ENCODE assay signal across 33 cellular contexts in genomic region chr6:50443144-50443543, GRCh38.
"Had no signal": no experiment of that assay in that cellular context is flagged by ENCODE, and none has a peak within 500 bp of the region (broad histone marks: within the 10 kb centered on the region; RNA-seq: fewer than 3 reads in every experiment).

No MANE protein-coding gene starts in this region.

- H3K9me3 ChIP-seq: adrenal gland, ascending aorta, body of pancreas, breast epithelium had no signal

- FAIRE-seq: astrocyte, bronchial epithelial cell had no signal

- ATAC-seq: activated naive CD4-positive, alpha-beta T cell treated with anti-CD3 and anti-CD28 coated beads, Interleukin-2, amount 50 U/mL, for 72 hours; activated naive CD8-positive, alpha-beta T cell treated with anti-CD3 and anti-CD28 coated beads, Interleukin-2, amount 50 U/mL, for 24 hours; activated T-cell treated with anti-CD3 and anti-CD28 coated beads, Interleukin-2, amount 50 U/mL, for 4 hours; activated T-cell treated with anti-CD3 and anti-CD28 coated beads, Interleukin-2, amount 50 U/mL, for 72 hours; activated T-helper 17 cell treated with anti-CD3 and anti-CD28 coated beads, Interleukin-2, amount 50 U/mL, for 72 hours; body of pancreas had no signal

- H3K4me3 ChIP-seq: adrenal gland, ascending aorta, body of pancreas, breast epithelium, cardiac muscle cell had no signal

- H3K4me1 ChIP-seq: adrenal gland, ascending aorta, body of pancreas, breast epithelium had no signal

- H3K27ac ChIP-seq: adrenal gland, ascending aorta, body of pancreas, brain microvascular endothelial cell, breast epithelium, cardiac muscle cell had no signal

- H3K36me3 ChIP-seq: adrenal gland, ascending aorta, brain microvascular endothelial cell, breast epithelium, cardiac muscle cell had no signal

- H3K27me3 ChIP-seq: adrenal gland, ascending aorta, body of pancreas, brain microvascular endothelial cell, breast epithelium, cardiac muscle cell had no signal

- DNase-seq: activated effector memory CD4-positive, alpha-beta T cell treated with anti-CD3 and anti-CD28 coated beads, Interleukin-2, amount 50 U/mL, for 16 hours; activated effector memory CD4-positive, alpha-beta T cell treated with Interleukin-2 at 50 U/mL for 16 hours; activated gamma-delta T cell; activated gamma-delta T cell treated with Interleukin-2 at 50 U/mL for 16 hours; activated naive CD4-positive, alpha-beta T cell; activated naive CD4-positive, alpha-beta T cell treated with anti-CD3 and anti-CD28 coated beads for 36 hours; activated naive CD4-positive, alpha-beta T cell treated with anti-CD3 and anti-CD28 coated beads, Interleukin-2, amount 10 ng/mL, durations not matched to agents 7 days and 5 days; activated naive CD4-positive, alpha-beta T cell treated with anti-CD3 and anti-CD28 coated beads, Interleukin-2, amount 50 U/mL, for 16 hours; activated naive CD4-positive, alpha-beta T cell treated with Interleukin-2 at 50 U/mL for 16 hours; activated naive CD8-positive, alpha-beta T cell treated with anti-CD3 and anti-CD28 coated beads for 36 hours; activated naive CD8-positive, alpha-beta T cell treated with anti-CD3 and anti-CD28 coated beads, Interleukin-2, amount 10 ng/mL, durations not matched to agents 7 days and 5 days; activated naive CD8-positive, alpha-beta T cell treated with anti-CD3 and anti-CD28 coated beads, Interleukin-2, amount 50 U/mL, for 24 hours; activated T-cell treated with anti-CD3 and anti-CD28 coated beads, Interleukin-2, amount 50 U/mL, for 24 hours; activated T-cell treated with anti-CD3 and anti-CD28 coated beads, Interleukin-2, amount 50 U/mL, for 4 hours; activated T-cell treated with anti-CD3 and anti-CD28 coated beads, Interleukin-2, amount 50 U/mL, for 48 hours; activated T-cell treated with anti-CD3 and anti-CD28 coated beads, Interleukin-2, amount 50 U/mL, for 72 hours; adrenal gland; amniotic stem cell; amygdala; anterior cingulate cortex; aorta; body of pancreas; brain microvascular endothelial cell; caudate nucleus; central memory CD4-positive, alpha-beta T cell; cerebellar nuclear complex had no signal
